In genomic region chr12:4910502-4911315, GRCh38 we compare ENCODE assay signal across 9 cellular contexts. TPM values are rescaled to one million over a fixed set of nuclear protein-coding genes. Genes with fewer than 3 reads are reported as not detected.
DNase-seq lines count a peak whose midpoint lies in the region; TF ChIP-seq lines count a peak whose summit lies in the region.
"Had no signal": no experiment of that assay in that cellular context is flagged by ENCODE, and none has a peak within 500 bp of the region (broad histone marks: within the 10 kb centered on the region; RNA-seq: fewer than 3 reads in every experiment).

No MANE protein-coding gene starts in this region.

- in situ Hi-C loops in ACHN (cut with HindIII; ENCODE audit: low pct_ligation_motif_present, low pct_unique_long_range_greater_than_20kb, low sequenced_read_pairs), result no loop called here

- H3K27ac ChIP-seq in subcutaneous abdominal adipose tissue (ENCODE audit: low read depth, low read length), result no peak overlapping the region
- no peak overlapping the region for H3K27ac ChIP-seq in PC-9
- H3K27ac ChIP-seq: VCaP had no signal

- H3K27me3 ChIP-seq in subcutaneous abdominal adipose tissue (ENCODE audit: control insufficient read depth in 5 of 5, insufficient read depth in 4 of 5, low read length in 5 of 5), result peaks cover 19 to 52% (median 46%) of the 10 kb centered on the region in 5 donors
- H3K27me3 ChIP-seq in PC-9 (ENCODE audit: insufficient read depth, low read depth), result peaks cover 59% of the 10 kb centered on the region

- H3K4me1 ChIP-seq in subcutaneous abdominal adipose tissue (ENCODE audit: control insufficient read depth in 5 of 5, insufficient read depth in 5 of 5, low read length in 5 of 5) (peaks cover 1 to 25% (median 23%) of the 10 kb centered on the region in 5 donors), PC-9 (replicated peaks; ENCODE audit: insufficient read depth) (no peaks in the 10 kb centered on the region)

- no peak overlapping the region for H3K9ac ChIP-seq in subcutaneous abdominal adipose tissue (ENCODE audit: low read length in 5 of 5)

- H3K79me2 ChIP-seq in PC-9 (ENCODE audit: low read depth), result no peaks in the 10 kb centered on the region

- no peak overlapping the region for H3K27ac Mint-ChIP-seq in activated T-helper 2 cell treated with anti-CD3 and anti-CD28 coated beads, Interferon-gamma antibody, Interleukin-2, Interleukin-4, amounts not matched to agents 10 μg/mL and 5 μg/mL and 100 μg/mL, durations not matched to agents 14 hours and 24 hours and 36 hours

- peaks cover 52% of the 10 kb centered on the region for H3K27me3 Mint-ChIP-seq in activated T-helper 2 cell treated with anti-CD3 and anti-CD28 coated beads, Interferon-gamma antibody, Interleukin-2, Interleukin-4, amounts not matched to agents 10 μg/mL and 5 μg/mL and 100 μg/mL, durations not matched to agents 14 hours and 24 hours and 36 hours (ENCODE audit: low read depth)

- no peaks in the 10 kb centered on the region; the same call in 1 of the 2 replicates for H4K20me1 ChIP-seq in PC-9 (ENCODE audit: insufficient read depth)

- DNase-seq in activated CD8-positive, alpha-beta memory T cell treated with anti-CD3 and anti-CD28 coated beads for 24 hours, result peak; percentile 60
- DNase-seq in activated CD8-positive, alpha-beta memory T cell treated with anti-CD3 and anti-CD28 coated beads, Interleukin-2, amount 50 U/mL, for 4 hours, result no peak
- DNase-seq in activated T-helper 2 cell treated with anti-CD3 and anti-CD28 coated beads, Interferon-gamma antibody, Interleukin-2, Interleukin-4, amounts not matched to agents 10 μg/mL and 5 μg/mL and 100 μg/mL, durations not matched to agents 14 hours and 24 hours and 36 hours (ENCODE audit: low spot score), result no peak
- DNase-seq in iPS-NIHi7 (ENCODE audit: extremely low spot score), result peak; percentile 29
- no peak for DNase-seq in ACHN
- no peak for DNase-seq in PC-9
- DNase-seq in middle frontal gyrus (ENCODE audit: extremely low spot score, low spot score), result no peak

- no peaks in the 10 kb centered on the region for H3F3A ChIP-seq in PC-9 (ENCODE audit: insufficient read depth, low read depth)

- peaks cover 8% of the 10 kb centered on the region for H3K4me1 Mint-ChIP-seq in activated T-helper 2 cell treated with anti-CD3 and anti-CD28 coated beads, Interferon-gamma antibody, Interleukin-2, Interleukin-4, amounts not matched to agents 10 μg/mL and 5 μg/mL and 100 μg/mL, durations not matched to agents 14 hours and 24 hours and 36 hours (ENCODE audit: low read depth)

- CTCF ChIA-PET in PC-9 (lab: Charles Lee), result no interaction called here

- no peaks in the 10 kb centered on the region for H3K36me3 Mint-ChIP-seq in activated T-helper 2 cell treated with anti-CD3 and anti-CD28 coated beads, Interferon-gamma antibody, Interleukin-2, Interleukin-4, amounts not matched to agents 10 μg/mL and 5 μg/mL and 100 μg/mL, durations not matched to agents 14 hours and 24 hours and 36 hours (ENCODE audit: low read depth)

- POLR2A ChIA-PET in PC-9 (lab: Charles Lee; ENCODE audit: unreplicated experiment), result no interaction called here

- H3K36me3 ChIP-seq in subcutaneous abdominal adipose tissue (ENCODE audit: control insufficient read depth in 5 of 5, insufficient read depth in 5 of 5, low read length in 5 of 5), result no peaks in the 10 kb centered on the region
- no peaks in the 10 kb centered on the region for H3K36me3 ChIP-seq in PC-9 (ENCODE audit: low read depth)

- no peak overlapping the region for H2AFZ ChIP-seq in PC-9

- H3K4me3 Mint-ChIP-seq in activated T-helper 2 cell treated with anti-CD3 and anti-CD28 coated beads, Interferon-gamma antibody, Interleukin-2, Interleukin-4, amounts not matched to agents 10 μg/mL and 5 μg/mL and 100 μg/mL, durations not matched to agents 14 hours and 24 hours and 36 hours (ENCODE audit: low read depth), result peak overlapping the region; percentile 82

- H3K4me3 ChIP-seq in subcutaneous abdominal adipose tissue (ENCODE audit: low read depth in 1 of 5, low read length in 5 of 5) (peak overlapping the region; percentile 55 to 71 (median 65)), PC-9 (no peak overlapping the region)

- no peaks in the 10 kb centered on the region for H3K9me2 ChIP-seq in PC-9 (ENCODE audit: insufficient read depth)

- BruUV-seq in PC-9 (replicated peaks; lab: Mats Ljungman, UMichigan), result no TSS peak

- H3K9me3 Mint-ChIP-seq in activated T-helper 2 cell treated with anti-CD3 and anti-CD28 coated beads, Interferon-gamma antibody, Interleukin-2, Interleukin-4, amounts not matched to agents 10 μg/mL and 5 μg/mL and 100 μg/mL, durations not matched to agents 14 hours and 24 hours and 36 hours, result no peaks in the 10 kb centered on the region

- H3K9me3 ChIP-seq in subcutaneous abdominal adipose tissue (ENCODE audit: control insufficient read depth in 5 of 5, low read length in 5 of 5) (no peaks in the 10 kb centered on the region), PC-9 (ENCODE audit: insufficient read depth, low read depth) (no peaks in the 10 kb centered on the region)

- intact Hi-C loops in activated T-helper 2 cell treated with anti-CD3 and anti-CD28 coated beads, Interferon-gamma antibody, Interleukin-2, Interleukin-4, amounts not matched to agents 10 μg/mL and 5 μg/mL and 100 μg/mL, durations not matched to agents 14 hours and 24 hours and 36 hours (cut with micrococcal nuclease), result no loop called here
- intact Hi-C loops in PC-9 (cut with micrococcal nuclease; ENCODE audit: unreplicated experiment), result no loop called here

- TF ChIP-seq CTCF in PC-9 (conservative IDR thresholded peaks at IDR 0.05), result no peak

- H3K4me2 ChIP-seq in PC-9, result no peak overlapping the region

RNA-seq across cellular contexts. Expression of gene KCNA1, which starts 1.0 kb away (rescaled TPM):
- total RNA-seq in activated T-helper 2 cell treated with anti-CD3 and anti-CD28 coated beads, Interferon-gamma antibody, Interleukin-2, Interleukin-4, amounts not matched to agents 10 μg/mL and 5 μg/mL and 100 μg/mL, durations not matched to agents 14 hours and 24 hours and 36 hours, result not detected in 2 replicates
- not detected in 2 replicates for total RNA-seq in PC-9 (2021)

Comparison
In these comparisons a context has a peak if more than half of its experiments do, and no peak if none do; other contexts are left out.
1. DNase-seq: peak in activated CD8-positive, alpha-beta memory T cell treated with anti-CD3 and anti-CD28 coated beads for 24 hours (single experiment) and iPS-NIHi7 (single experiment); none in activated CD8-positive, alpha-beta memory T cell treated with anti-CD3 and anti-CD28 coated beads, Interleukin-2, amount 50 U/mL, for 4 hours (single experiment), activated T-helper 2 cell treated with anti-CD3 and anti-CD28 coated beads, Interferon-gamma antibody, Interleukin-2, Interleukin-4, amounts not matched to agents 10 μg/mL and 5 μg/mL and 100 μg/mL, durations not matched to agents 14 hours and 24 hours and 36 hours (single experiment), ACHN (single experiment), PC-9 (0 of 2) and middle frontal gyrus (single experiment).